Comparison of ENCODE assay signal across 8 cellular contexts in genomic region chr20:41618807-41619294, GRCh38. TPM values are rescaled to one million over a fixed set of nuclear protein-coding genes. Genes with fewer than 3 reads are reported as not detected.
A peak's percentile ranks its signal among the peaks of the same experiment; 100 is the strongest.
DNase-seq lines count a peak whose midpoint lies in the region.

No MANE protein-coding gene starts in this region.

- peaks cover 2% of the 10 kb centered on the region for H3K36me3 Mint-ChIP-seq in activated CD4-positive, alpha-beta T cell treated with anti-CD3 and anti-CD28 coated beads, Interleukin-2, amount 10 ng/mL, durations not matched to agents 24 days and 14 days (ENCODE audit: low read depth)
- H3K36me3 Mint-ChIP-seq in dendritic cell treated with granulocyte-macrophage colony-stimulating factor and Interleukin-4, amounts not matched to agents 40 ng/mL and 50 ng/mL, for 4 days (ENCODE audit: low read depth): no peaks in the 10 kb centered on the region

- no peak for DNase-seq in activated CD4-positive, alpha-beta T cell treated with anti-CD3 and anti-CD28 coated beads, Interleukin-2, amount 10 ng/mL, durations not matched to agents 24 days and 14 days
- no peak for DNase-seq in activated CD4-positive, alpha-beta T cell treated with anti-CD3 and anti-CD28 coated beads for 1 hour
- DNase-seq in NCI-H510A (lab: John Stamatoyannopoulos, UW) (peak; percentile 31), GM19238 (ENCODE audit: insufficient read length, low spot score) (no peak), SIG-M5 (lab: John Stamatoyannopoulos, UW) (no peak), ureter (ENCODE audit: low spot score) (no peak)

- intact Hi-C loops in activated CD4-positive, alpha-beta T cell treated with anti-CD3 and anti-CD28 coated beads, Interleukin-2, amount 10 ng/mL, durations not matched to agents 24 days and 14 days (cut with micrococcal nuclease): loop anchor here (1.0 to 10.0 kb wide), 5 partner anchors 74 to 482 kb away; partner anchors contain the start of genes PLCG1 and ZHX3
- intact Hi-C loops in dendritic cell treated with granulocyte-macrophage colony-stimulating factor and Interleukin-4, amounts not matched to agents 40 ng/mL and 50 ng/mL, for 4 days (cut with micrococcal nuclease): loop anchor here (2.0 to 10.0 kb wide), 4 partner anchors 14 to 1836 kb away; partner anchors contain the start of gene SRSF6

- peak overlapping the region; percentile 89 for H3K4me3 Mint-ChIP-seq in activated CD4-positive, alpha-beta T cell treated with anti-CD3 and anti-CD28 coated beads, Interleukin-2, amount 10 ng/mL, durations not matched to agents 24 days and 14 days
- H3K4me3 Mint-ChIP-seq in dendritic cell treated with granulocyte-macrophage colony-stimulating factor and Interleukin-4, amounts not matched to agents 40 ng/mL and 50 ng/mL, for 4 days: peak overlapping the region; percentile 89

- peak overlapping the region; percentile 1 for H3K9ac ChIP-seq in muscle layer of colon (ENCODE audit: low read length)

- peak overlapping the region; percentile 55 to 76 for H3K4me3 ChIP-seq in muscle layer of colon (ENCODE audit: low read depth in 1 of 2, low read length in 2 of 2)

- H3K36me3 ChIP-seq in muscle layer of colon (ENCODE audit: insufficient read depth, low read length): no peaks in the 10 kb centered on the region

- peak overlapping the region; percentile 24 for H3K27ac Mint-ChIP-seq in activated CD4-positive, alpha-beta T cell treated with anti-CD3 and anti-CD28 coated beads, Interleukin-2, amount 10 ng/mL, durations not matched to agents 24 days and 14 days
- H3K27ac Mint-ChIP-seq in dendritic cell treated with granulocyte-macrophage colony-stimulating factor and Interleukin-4, amounts not matched to agents 40 ng/mL and 50 ng/mL, for 4 days: peak overlapping the region; percentile 88

- H3K27me3 ChIP-seq in muscle layer of colon (ENCODE audit: control insufficient read depth in 1 of 2, insufficient read depth in 2 of 2, low read length in 2 of 2): no peaks in the 10 kb centered on the region

- no peaks in the 10 kb centered on the region for H3K9me3 Mint-ChIP-seq in activated CD4-positive, alpha-beta T cell treated with anti-CD3 and anti-CD28 coated beads, Interleukin-2, amount 10 ng/mL, durations not matched to agents 24 days and 14 days
- H3K9me3 Mint-ChIP-seq in dendritic cell treated with granulocyte-macrophage colony-stimulating factor and Interleukin-4, amounts not matched to agents 40 ng/mL and 50 ng/mL, for 4 days: no peaks in the 10 kb centered on the region

- H3K4me1 ChIP-seq in muscle layer of colon (ENCODE audit: insufficient read depth, low read length): peaks cover 31% of the 10 kb centered on the region

- H3K27ac ChIP-seq in muscle layer of colon (ENCODE audit: low read depth, low read length): no peak overlapping the region

- no peaks in the 10 kb centered on the region for H3K9me3 ChIP-seq in muscle layer of colon (ENCODE audit: low read length)

- H3K27me3 Mint-ChIP-seq in activated CD4-positive, alpha-beta T cell treated with anti-CD3 and anti-CD28 coated beads, Interleukin-2, amount 10 ng/mL, durations not matched to agents 24 days and 14 days: peaks cover 26% of the 10 kb centered on the region
- H3K27me3 Mint-ChIP-seq in dendritic cell treated with granulocyte-macrophage colony-stimulating factor and Interleukin-4, amounts not matched to agents 40 ng/mL and 50 ng/mL, for 4 days: peaks cover 9% of the 10 kb centered on the region

- peaks cover 31% of the 10 kb centered on the region for H3K4me1 Mint-ChIP-seq in activated CD4-positive, alpha-beta T cell treated with anti-CD3 and anti-CD28 coated beads, Interleukin-2, amount 10 ng/mL, durations not matched to agents 24 days and 14 days
- peaks cover 37% of the 10 kb centered on the region for H3K4me1 Mint-ChIP-seq in dendritic cell treated with granulocyte-macrophage colony-stimulating factor and Interleukin-4, amounts not matched to agents 40 ng/mL and 50 ng/mL, for 4 days (ENCODE audit: low read depth)

RNA-seq across cellular contexts. Expression of gene CHD6, which starts 0.7 kb away (rescaled TPM):
- total RNA-seq in activated CD4-positive, alpha-beta T cell treated with anti-CD3 and anti-CD28 coated beads, Interleukin-2, amount 10 ng/mL, durations not matched to agents 24 days and 14 days: 31.8 and 34.6 TPM in 2 replicates
- 112 TPM for total RNA-seq in ureter
